23 cellular contexts compared by ENCODE assay signal in genomic region chr12:97229036-97229435, GRCh38.
DNase-seq lines count a peak whose midpoint lies in the region; ATAC-seq lines count a peak whose summit lies in the region.
"Had no signal": no experiment of that assay in that cellular context is flagged by ENCODE, and none has a peak within 500 bp of the region (broad histone marks: within the 10 kb centered on the region; RNA-seq: fewer than 3 reads in every experiment).

No MANE protein-coding gene starts in this region.

- H3K27ac Mint-ChIP-seq in T-helper 2 cell treated with Interferon-gamma antibody and Interleukin-4, amounts not matched to agents 5 μg/mL and 100 μg/mL, for 36 hours, result no peak overlapping the region
- H3K27ac Mint-ChIP-seq: activated naive CD8-positive, alpha-beta T cell treated with anti-CD3 and anti-CD28 coated beads for 36 hours; CD4-positive, CD25-positive, alpha-beta regulatory T cell; natural killer cell treated with Interleukin-12 subunit alpha and Interleukin-12 subunit beta and Interleukin-15 and Interleukin-18, amount 100 ng/mL, for 72 hours; WTC11 had no signal

- H3K9me3 Mint-ChIP-seq in T-helper 2 cell treated with Interferon-gamma antibody and Interleukin-4, amounts not matched to agents 5 μg/mL and 100 μg/mL, for 36 hours, result no peaks in the 10 kb centered on the region
- H3K9me3 Mint-ChIP-seq: activated naive CD8-positive, alpha-beta T cell treated with anti-CD3 and anti-CD28 coated beads for 36 hours had no signal

- no peak overlapping the region for H3K4me3 Mint-ChIP-seq in T-helper 2 cell treated with Interferon-gamma antibody and Interleukin-4, amounts not matched to agents 5 μg/mL and 100 μg/mL, for 36 hours
- H3K4me3 Mint-ChIP-seq: activated naive CD8-positive, alpha-beta T cell treated with anti-CD3 and anti-CD28 coated beads for 36 hours; CD4-positive, CD25-positive, alpha-beta regulatory T cell; natural killer cell treated with Interleukin-12 subunit alpha and Interleukin-12 subunit beta and Interleukin-15 and Interleukin-18, amount 100 ng/mL, for 72 hours; WTC11 had no signal

- DNase-seq in COR-L47 (lab: John Stamatoyannopoulos, UW), result peak; percentile 96
- DNase-seq in NCI-H1417 treated with DMSO at 0.1 percent for 48 hours (lab: John Stamatoyannopoulos, UW), result peak; percentile 90
- peak; percentile 67 for DNase-seq in NCI-H2107 (lab: John Stamatoyannopoulos, UW)
- peak; percentile 100 for DNase-seq in NCI-H748 (lab: John Stamatoyannopoulos, UW; ENCODE audit: unreplicated experiment)
- no peak for DNase-seq in epidermal melanocyte (ENCODE audit: insufficient read length, low spot score)
- no peak for DNase-seq in T-helper 2 cell treated with Interferon-gamma antibody and Interleukin-4, amounts not matched to agents 5 μg/mL and 100 μg/mL, for 36 hours (ENCODE audit: low spot score)
- DNase-seq: 8988T; activated CD4-positive, alpha-beta T cell treated with anti-CD3 and anti-CD28 coated beads, Interleukin-2, amount 50 U/mL, for 48 hours; activated naive CD8-positive, alpha-beta T cell treated with anti-CD3 and anti-CD28 coated beads for 36 hours; CD4-positive, CD25-positive, alpha-beta regulatory T cell; DMS 273 treated with DMSO at 0.1 percent for 48 hours; GF-D8; GOT3; NCI-H524 treated with DMSO at 0.1 percent for 48 hours; ovary; stimulated activated CD4-positive, alpha-beta T cell treated with anti-CD3 and anti-CD28 coated beads, Interleukin-2, amount 100 ng/mL, for 24 hours; substantia nigra; T-helper 9 cell; upper lobe of right lung had no signal

- H3K4me1 Mint-ChIP-seq in T-helper 2 cell treated with Interferon-gamma antibody and Interleukin-4, amounts not matched to agents 5 μg/mL and 100 μg/mL, for 36 hours (ENCODE audit: low read depth), result no peaks in the 10 kb centered on the region
- H3K4me1 Mint-ChIP-seq: activated naive CD8-positive, alpha-beta T cell treated with anti-CD3 and anti-CD28 coated beads for 36 hours; CD4-positive, CD25-positive, alpha-beta regulatory T cell; WTC11 had no signal

- H3K36me3 Mint-ChIP-seq in T-helper 2 cell treated with Interferon-gamma antibody and Interleukin-4, amounts not matched to agents 5 μg/mL and 100 μg/mL, for 36 hours (ENCODE audit: low read depth), result no peaks in the 10 kb centered on the region
- H3K36me3 Mint-ChIP-seq: activated naive CD8-positive, alpha-beta T cell treated with anti-CD3 and anti-CD28 coated beads for 36 hours; CD4-positive, CD25-positive, alpha-beta regulatory T cell; natural killer cell treated with Interleukin-12 subunit alpha and Interleukin-12 subunit beta and Interleukin-15 and Interleukin-18, amount 100 ng/mL, for 72 hours had no signal

- no peaks in the 10 kb centered on the region for H3K27me3 Mint-ChIP-seq in T-helper 2 cell treated with Interferon-gamma antibody and Interleukin-4, amounts not matched to agents 5 μg/mL and 100 μg/mL, for 36 hours (ENCODE audit: low read depth)
- H3K27me3 Mint-ChIP-seq: activated naive CD8-positive, alpha-beta T cell treated with anti-CD3 and anti-CD28 coated beads for 36 hours; CD4-positive, CD25-positive, alpha-beta regulatory T cell had no signal

- ATAC-seq in HG02642 (IDR thresholded peaks at IDR 0.05; ENCODE audit: poor library complexity, unreplicated experiment) (no peak), HG03565 (IDR thresholded peaks at IDR 0.05; ENCODE audit: unreplicated experiment) (no peak)
- ATAC-seq: natural killer cell treated with Interleukin-12 subunit alpha and Interleukin-12 subunit beta and Interleukin-15 and Interleukin-18, amount 100 ng/mL, for 72 hours; upper lobe of right lung; WTC11 had no signal

Comparison
In these comparisons a context has a peak if more than half of its experiments do, and no peak if none do; other contexts are left out.
1. DNase-seq: peak in COR-L47 (single experiment), NCI-H1417 treated with DMSO at 0.1 percent for 48 hours (single experiment), NCI-H2107 (single experiment) and NCI-H748 (single experiment); none in epidermal melanocyte (single experiment) and T-helper 2 cell treated with Interferon-gamma antibody and Interleukin-4, amounts not matched to agents 5 μg/mL and 100 μg/mL, for 36 hours (single experiment).